Comparison of ENCODE assay signal across 1 cellular context in the genomic region with DNA sequence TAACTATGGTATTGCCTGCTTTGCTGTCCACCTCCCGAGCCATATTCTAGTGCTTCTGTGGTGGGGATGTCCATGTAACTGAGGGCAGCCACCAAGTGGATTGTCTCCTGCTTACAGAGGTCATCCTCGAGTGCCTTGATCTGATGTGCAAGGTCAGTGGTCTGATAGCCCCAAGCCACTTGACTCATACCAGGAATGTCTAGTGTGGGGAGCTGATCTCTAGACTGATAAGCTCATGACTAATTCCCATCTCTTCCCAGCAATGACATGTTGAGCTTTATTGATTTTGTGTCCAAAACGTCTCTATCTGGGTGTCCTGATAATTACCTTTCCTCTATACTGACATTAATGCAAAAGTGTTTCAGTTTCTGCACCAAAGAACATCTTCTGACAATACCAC.
TF ChIP-seq lines count a peak whose summit lies in the region.

No MANE protein-coding gene starts in this region.

TF ChIP-seq in K562, 482 proteins besides CTCF, POLR2A, EP300 and RAD21 (continued from another document):
- TF ChIP-seq, protein P1, sequence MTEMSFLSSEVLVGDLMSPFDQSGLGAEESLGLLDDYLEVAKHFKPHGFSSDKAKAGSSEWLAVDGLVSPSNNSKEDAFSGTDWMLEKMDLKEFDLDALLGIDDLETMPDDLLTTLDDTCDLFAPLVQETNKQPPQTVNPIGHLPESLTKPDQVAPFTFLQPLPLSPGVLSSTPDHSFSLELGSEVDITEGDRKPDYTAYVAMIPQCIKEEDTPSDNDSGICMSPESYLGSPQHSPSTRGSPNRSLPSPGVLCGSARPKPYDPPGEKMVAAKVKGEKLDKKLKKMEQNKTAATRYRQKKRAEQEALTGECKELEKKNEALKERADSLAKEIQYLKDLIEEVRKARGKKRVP (CRISPR knock-in tag; IDR thresholded peaks at IDR 0.05), result no peak
- TF ChIP-seq, protein P2, sequence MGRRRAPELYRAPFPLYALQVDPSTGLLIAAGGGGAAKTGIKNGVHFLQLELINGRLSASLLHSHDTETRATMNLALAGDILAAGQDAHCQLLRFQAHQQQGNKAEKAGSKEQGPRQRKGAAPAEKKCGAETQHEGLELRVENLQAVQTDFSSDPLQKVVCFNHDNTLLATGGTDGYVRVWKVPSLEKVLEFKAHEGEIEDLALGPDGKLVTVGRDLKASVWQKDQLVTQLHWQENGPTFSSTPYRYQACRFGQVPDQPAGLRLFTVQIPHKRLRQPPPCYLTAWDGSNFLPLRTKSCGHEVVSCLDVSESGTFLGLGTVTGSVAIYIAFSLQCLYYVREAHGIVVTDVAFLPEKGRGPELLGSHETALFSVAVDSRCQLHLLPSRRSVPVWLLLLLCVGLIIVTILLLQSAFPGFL (CRISPR knock-in tag; IDR thresholded peaks at IDR 0.05), result no peak
- peak; percentile 29; the same call in 1 of the 2 replicates for TF ChIP-seq SMARCC2 (IDR thresholded peaks at IDR 0.05; ENCODE audit: low read depth)
- TF ChIP-seq JUN (IDR thresholded peaks at IDR 0.05; ENCODE audit: borderline replicate concordance, low read depth, low read length), result peak; percentile 80
- no peak for TF ChIP-seq JUN (CRISPR knock-in tag; IDR thresholded peaks at IDR 0.05; ENCODE audit: borderline replicate concordance)
- peak; percentile 72 for TF ChIP-seq TEAD4 (IDR thresholded peaks at IDR 0.05; ENCODE audit: low read length)
- TF ChIP-seq TEAD4 (CRISPR knock-in tag; IDR thresholded peaks at IDR 0.05; ENCODE audit: borderline replicate concordance), result no peak
- TF ChIP-seq, protein P3, sequence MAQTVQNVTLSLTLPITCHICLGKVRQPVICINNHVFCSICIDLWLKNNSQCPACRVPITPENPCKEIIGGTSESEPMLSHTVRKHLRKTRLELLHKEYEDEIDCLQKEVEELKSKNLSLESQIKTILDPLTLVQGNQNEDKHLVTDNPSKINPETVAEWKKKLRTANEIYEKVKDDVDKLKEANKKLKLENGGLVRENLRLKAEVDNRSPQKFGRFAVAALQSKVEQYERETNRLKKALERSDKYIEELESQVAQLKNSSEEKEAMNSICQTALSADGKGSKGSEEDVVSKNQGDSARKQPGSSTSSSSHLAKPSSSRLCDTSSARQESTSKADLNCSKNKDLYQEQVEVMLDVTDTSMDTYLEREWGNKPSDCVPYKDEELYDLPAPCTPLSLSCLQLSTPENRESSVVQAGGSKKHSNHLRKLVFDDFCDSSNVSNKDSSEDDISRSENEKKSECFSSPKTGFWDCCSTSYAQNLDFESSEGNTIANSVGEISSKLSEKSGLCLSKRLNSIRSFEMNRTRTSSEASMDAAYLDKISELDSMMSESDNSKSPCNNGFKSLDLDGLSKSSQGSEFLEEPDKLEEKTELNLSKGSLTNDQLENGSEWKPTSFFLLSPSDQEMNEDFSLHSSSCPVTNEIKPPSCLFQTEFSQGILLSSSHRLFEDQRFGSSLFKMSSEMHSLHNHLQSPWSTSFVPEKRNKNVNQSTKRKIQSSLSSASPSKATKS (CRISPR knock-in tag; IDR thresholded peaks at IDR 0.05), result no peak
- no peak for TF ChIP-seq BACH1 (tag; IDR thresholded peaks at IDR 0.05)
- peak in 1 of 2 experiments; percentile 65; a peak in 1 of 4 replicates for TF ChIP-seq TEAD1 (CRISPR knock-in tag; IDR thresholded peaks at IDR 0.05)
- TF ChIP-seq NCOR1 (IDR thresholded peaks at IDR 0.05), result peak; percentile 58
- peak; percentile 73 for TF ChIP-seq DPF2 (IDR thresholded peaks at IDR 0.05)
- TF ChIP-seq ESRRA (IDR thresholded peaks at IDR 0.05; ENCODE audit: borderline replicate concordance, low read depth), result peak; percentile 94
- TF ChIP-seq SMARCE1 (IDR thresholded peaks at IDR 0.05), result peak; percentile 84
- no peak for TF ChIP-seq ARID2 (IDR thresholded peaks at IDR 0.05)
- TF ChIP-seq NFE2 (IDR thresholded peaks at IDR 0.05; ENCODE audit: low read depth), result no peak
- peak in 1 of 2 experiments; percentile 34; a peak in 1 of 4 replicates for TF ChIP-seq FOXA3 (CRISPR knock-in tag; conservative IDR thresholded peaks at IDR 0.05 in 1 of 2, IDR thresholded peaks at IDR 0.05 in 1 of 2)
- peak; percentile 77 for TF ChIP-seq SMARCA4 (IDR thresholded peaks at IDR 0.05)
- TF ChIP-seq, protein P4, sequence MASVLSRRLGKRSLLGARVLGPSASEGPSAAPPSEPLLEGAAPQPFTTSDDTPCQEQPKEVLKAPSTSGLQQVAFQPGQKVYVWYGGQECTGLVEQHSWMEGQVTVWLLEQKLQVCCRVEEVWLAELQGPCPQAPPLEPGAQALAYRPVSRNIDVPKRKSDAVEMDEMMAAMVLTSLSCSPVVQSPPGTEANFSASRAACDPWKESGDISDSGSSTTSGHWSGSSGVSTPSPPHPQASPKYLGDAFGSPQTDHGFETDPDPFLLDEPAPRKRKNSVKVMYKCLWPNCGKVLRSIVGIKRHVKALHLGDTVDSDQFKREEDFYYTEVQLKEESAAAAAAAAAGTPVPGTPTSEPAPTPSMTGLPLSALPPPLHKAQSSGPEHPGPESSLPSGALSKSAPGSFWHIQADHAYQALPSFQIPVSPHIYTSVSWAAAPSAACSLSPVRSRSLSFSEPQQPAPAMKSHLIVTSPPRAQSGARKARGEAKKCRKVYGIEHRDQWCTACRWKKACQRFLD (CRISPR knock-in tag; IDR thresholded peaks at IDR 0.05), result no peak
